Comparison of ENCODE assay signal across 15 cellular contexts in the genomic region with DNA sequence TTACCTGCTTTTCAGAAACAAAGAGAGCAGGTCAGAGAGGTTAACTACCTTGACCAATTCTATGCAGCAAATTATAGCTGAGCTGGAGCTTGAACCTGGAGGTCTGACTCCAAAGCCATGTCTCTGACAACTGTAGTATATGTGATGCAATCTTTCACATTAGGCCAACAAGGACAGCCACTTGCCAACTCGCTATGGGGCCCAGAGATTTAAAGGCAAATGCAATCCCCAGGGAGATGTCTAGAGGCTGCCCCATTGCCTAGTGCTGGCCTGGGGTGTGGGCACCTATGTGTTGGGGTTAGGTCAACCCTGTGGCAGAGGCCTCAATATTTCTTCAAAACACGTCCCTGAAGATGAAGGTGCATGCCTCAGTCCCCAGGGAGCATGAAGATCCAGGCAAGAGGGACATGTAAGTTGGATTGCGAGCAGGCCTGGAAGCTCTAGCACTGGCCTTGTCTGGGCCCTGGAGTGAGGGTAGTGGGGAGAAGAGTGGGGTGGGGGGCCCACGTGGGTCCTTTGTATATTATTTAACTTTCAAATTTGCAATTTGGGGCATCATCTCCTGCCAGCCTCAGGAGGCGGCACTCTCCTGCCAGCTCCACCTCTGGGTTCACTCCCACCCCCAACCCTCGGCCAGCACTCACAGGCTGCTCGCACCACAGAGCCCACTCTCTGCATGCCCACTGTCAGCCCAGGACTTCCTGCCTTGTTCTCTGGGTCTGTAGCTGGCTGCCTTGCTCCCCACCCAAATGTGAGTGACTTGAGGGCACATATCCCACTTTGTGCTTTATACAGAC.
A peak's percentile ranks its signal among the peaks of the same experiment; 100 is the strongest.
DNase-seq lines count a peak whose midpoint lies in the region; ATAC-seq, FAIRE-seq and TF ChIP-seq lines count a peak whose summit lies in the region.
"Had no signal": no experiment of that assay in that cellular context is flagged by ENCODE, and none has a peak within 500 bp of the region (broad histone marks: within the 10 kb centered on the region; RNA-seq: fewer than 3 reads in every experiment).

No MANE protein-coding gene starts in this region.

- H3K79me1 ChIP-seq in H1 (ENCODE audit: low read depth, low read length) = no peaks in the 10 kb centered on the region

- no peaks in the 10 kb centered on the region for H3K9me3 ChIP-seq in H1 (ENCODE audit: insufficient read depth in 2 of 2, low read depth in 1 of 2, low read length in 1 of 2)
- H3K9me3 ChIP-seq: prostate gland had no signal

- ATAC-seq in omental fat pad (ENCODE audit: low FRiP score) (peak; percentile 1), GM18858 (IDR thresholded peaks at IDR 0.05; ENCODE audit: unreplicated experiment) (no peak), HG03045 (IDR thresholded peaks at IDR 0.05; ENCODE audit: unreplicated experiment) (no peak)
- ATAC-seq in activated CD4-positive, alpha-beta T cell treated with anti-CD3 and anti-CD28 coated beads for 36 hours = no peak

- CTCF ChIA-PET in H1 (lab: Charles Lee; ENCODE audit: partially characterized antibody) = interaction anchor here (1.3 to 5.0 kb wide), 3 partner anchors 14 to 105 kb away, joined by 3 to 56 read pairs (median 3); no protein-coding TSS in a partner anchor
- CTCF ChIA-PET in activated CD4-positive, alpha-beta T cell treated with anti-CD3 and anti-CD28 coated beads for 36 hours (lab: Charles Lee) = no interaction called here

- peaks cover 0 to under 1% (median 0%) of the 10 kb centered on the region in 4 experiments; a peak in 1 of 7 replicates for H3K27me3 ChIP-seq in H1 (replicated peaks in 1 of 4; ENCODE audit: control insufficient read depth in 3 of 4, extremely low read depth in 1 of 4, insufficient read depth in 3 of 4, low read length in 3 of 4)

- H4K8ac ChIP-seq in H1 (ENCODE audit: extremely low read depth, insufficient read depth, low read length) = no peak overlapping the region

- TF ChIP-seq RAD21 in H1 (IDR thresholded peaks at IDR 0.05 in 1 of 2, conservative IDR thresholded peaks at IDR 0.05 in 1 of 2; ENCODE audit: low read depth in 2 of 2, low read length in 2 of 2) = no peak

- H3K4me3 ChIP-seq in NB4 (ENCODE audit: low read depth, low read length) (no peak overlapping the region), H1 (ENCODE audit: extremely low read depth in 1 of 4, insufficient read depth in 2 of 4, low read depth in 3 of 4, low read length in 4 of 4) (no peak overlapping the region)
- H3K4me3 ChIP-seq: prostate gland had no signal

- WGBS in H1 (ENCODE audit: extremely low coverage in 1 of 2, insufficient coverage in 1 of 2, insufficient read length in 1 of 2, insufficient replicate concordance in 2 of 2, low coverage in 1 of 2, low lambda C conversion rate in 2 of 2, missing lambda C conversion rate in 1 of 2), 2 experiments = 79% methylated on average over 7 of the region's 7 CpGs; no CpG with 5 or more reads in 1 of the 2 experiments

- no peaks in the 10 kb centered on the region for H3K9me3 Mint-ChIP-seq in activated CD4-positive, alpha-beta T cell treated with anti-CD3 and anti-CD28 coated beads for 36 hours (ENCODE audit: low read depth)
- H3K9me3 Mint-ChIP-seq: activated CD4-positive, alpha-beta memory T cell treated with anti-CD3 and anti-CD28 coated beads for 36 hours had no signal

- H3K27me3 Mint-ChIP-seq in activated CD4-positive, alpha-beta T cell treated with anti-CD3 and anti-CD28 coated beads for 36 hours = peaks cover 21% of the 10 kb centered on the region

- H4K20me1 ChIP-seq in H1 (replicated peaks in 1 of 2; ENCODE audit: control insufficient read depth in 1 of 2, insufficient read depth in 2 of 2, low read length in 2 of 2) = no peaks in the 10 kb centered on the region

- H3K27ac ChIP-seq in H1 (ENCODE audit: low read depth, low read length) = no peak overlapping the region
- H3K27ac ChIP-seq: prostate gland had no signal

- H3K9ac ChIP-seq in H1 (replicated peaks in 1 of 4; ENCODE audit: extremely low read depth in 1 of 4, low read depth in 3 of 4, low read length in 3 of 4) = no peak overlapping the region

- H3K14ac ChIP-seq in H1 (ENCODE audit: insufficient read length) = no peak overlapping the region

- H2BK12ac ChIP-seq in H1 (ENCODE audit: low read depth, low read length) = peak overlapping the region; percentile 42; the same call in 1 of the 2 replicates

- no peak overlapping the region for H2BK20ac ChIP-seq in H1 (ENCODE audit: low read length)

- TF ChIP-seq POLR2A in GM18526 (IDR thresholded peaks at IDR 0.05; ENCODE audit: extremely low read depth, insufficient read length) (peak; percentile 0), NB4 (IDR thresholded peaks at IDR 0.05; ENCODE audit: extremely low read depth, insufficient read length) (no peak), H1 (IDR thresholded peaks at IDR 0.05; ENCODE audit: control extremely low read depth in 1 of 2, low read depth in 2 of 2, low read length in 2 of 2) (no peak)

- H3K27ac Mint-ChIP-seq in activated CD4-positive, alpha-beta T cell treated with anti-CD3 and anti-CD28 coated beads for 36 hours = no peak overlapping the region
- H3K27ac Mint-ChIP-seq: activated CD4-positive, alpha-beta memory T cell treated with anti-CD3 and anti-CD28 coated beads for 36 hours had no signal

- DNase-seq in NB4 (ENCODE audit: low read depth) = peak; percentile 21
- DNase-seq in H1 (ENCODE audit: low read depth in 1 of 2, low spot score in 2 of 2) = no peak
- DNase-seq in omental fat pad (ENCODE audit: low spot score) = no peak
- no peak for DNase-seq in activated CD4-positive, alpha-beta T cell treated with anti-CD3 and anti-CD28 coated beads for 36 hours
- DNase-seq in NCI-H526 (lab: John Stamatoyannopoulos, UW) = no peak
- DNase-seq: activated CD4-positive, alpha-beta memory T cell treated with anti-CD3 and anti-CD28 coated beads for 36 hours; DND-41; erythroblast; stimulated activated CD4-positive, alpha-beta T cell treated with anti-CD3 and anti-CD28 coated beads, Interleukin-4, amount 100 ng/mL, for 24 hours; stimulated activated naive CD4-positive, alpha-beta T cell treated with Interleukin-2 at 50 U/mL for 16 hours; T-helper 2 cell had no signal

- H3K36me3 ChIP-seq in H1 (ENCODE audit: control insufficient read depth in 2 of 4, insufficient read depth in 4 of 4, low read length in 3 of 4) = no peaks in the 10 kb centered on the region
- H3K36me3 ChIP-seq: prostate gland had no signal

- H3K23ac ChIP-seq in H1 (ENCODE audit: insufficient read length) = no peak overlapping the region

- no peak overlapping the region for H4K5ac ChIP-seq in H1 (ENCODE audit: insufficient read length, low read depth, low read length)

- H3K36me3 Mint-ChIP-seq in activated CD4-positive, alpha-beta T cell treated with anti-CD3 and anti-CD28 coated beads for 36 hours (ENCODE audit: low read depth) = no peaks in the 10 kb centered on the region
- H3K36me3 Mint-ChIP-seq: activated CD4-positive, alpha-beta memory T cell treated with anti-CD3 and anti-CD28 coated beads for 36 hours had no signal

- H3K23me2 ChIP-seq in H1 (ENCODE audit: low read depth, low read length) = no peaks in the 10 kb centered on the region

- no peak overlapping the region for H3K4ac ChIP-seq in H1 (replicated peaks; ENCODE audit: insufficient read length, low read depth, low read length)

- no peaks in the 10 kb centered on the region for H3K4me1 Mint-ChIP-seq in activated CD4-positive, alpha-beta T cell treated with anti-CD3 and anti-CD28 coated beads for 36 hours

- intact Hi-C loops in activated CD4-positive, alpha-beta T cell treated with anti-CD3 and anti-CD28 coated beads for 36 hours (cut with DNase I, micrococcal nuclease) = no loop called here

- no peak for TF ChIP-seq EP300 in H1 (IDR thresholded peaks at IDR 0.05; ENCODE audit: borderline replicate concordance in 1 of 2, low read depth in 2 of 2, low read length in 2 of 2)

- no peaks in the 10 kb centered on the region for H3K79me2 ChIP-seq in H1 (ENCODE audit: control insufficient read depth in 1 of 2, insufficient read depth in 2 of 2, low read length in 2 of 2)

- no peak overlapping the region for H3K56ac ChIP-seq in H1 (replicated peaks; ENCODE audit: insufficient read length, low read depth, low read length)

- H2BK5ac ChIP-seq in H1 (ENCODE audit: low read depth, low read length) = peak overlapping the region; percentile 8; the same call in 1 of the 2 replicates

- H3K18ac ChIP-seq in H1 (ENCODE audit: extremely low read depth, low read length) = no peak overlapping the region

- H2AK5ac ChIP-seq in H1 (ENCODE audit: low read depth, low read length) = no peak overlapping the region; the same call in 1 of the 2 replicates

- H3K4me2 ChIP-seq in H1 (ENCODE audit: insufficient read depth in 1 of 2, low read depth in 2 of 2, low read length in 2 of 2) = no peak overlapping the region

- H4K91ac ChIP-seq in H1 (replicated peaks; ENCODE audit: insufficient read length, low read length) = peak overlapping the region; percentile 9

- H2AFZ ChIP-seq in H1 (ENCODE audit: low read length) = no peak overlapping the region

- no peak overlapping the region for H2BK120ac ChIP-seq in H1 (replicated peaks; ENCODE audit: low read depth, low read length)

- H3K4me1 ChIP-seq in H1 (replicated peaks in 1 of 4; ENCODE audit: control insufficient read depth in 3 of 4, insufficient read depth in 4 of 4, low read length in 3 of 4) = peaks cover 10 to 25% (median 16%) of the 10 kb centered on the region in 4 experiments
- H3K4me1 ChIP-seq: prostate gland had no signal

- POLR2A ChIA-PET in H1 (lab: Charles Lee; ENCODE audit: partially characterized antibody) = no interaction called here
- POLR2A ChIA-PET in activated CD4-positive, alpha-beta T cell treated with anti-CD3 and anti-CD28 coated beads for 36 hours (lab: Charles Lee) = no interaction called here

- TF ChIP-seq CTCF in NB4 (IDR thresholded peaks at IDR 0.05; ENCODE audit: low read depth, low read length) (no peak), H1 (IDR thresholded peaks at IDR 0.05; ENCODE audit: control extremely low read depth in 1 of 3, insufficient read depth in 1 of 3, low read depth in 1 of 3, low read length in 3 of 3) (no peak), omental fat pad (IDR thresholded peaks at IDR 0.05) (no peak)

- H2BK15ac ChIP-seq in H1 (ENCODE audit: low read length) = 0 out of 2 replicates have a peak overlapping the region, but pooled peaks have one; percentile 36

- FAIRE-seq in H1 (lab: Jason Lieb, UNC) = no peak

- H3K4me3 Mint-ChIP-seq in activated CD4-positive, alpha-beta T cell treated with anti-CD3 and anti-CD28 coated beads for 36 hours = no peak overlapping the region
- H3K4me3 Mint-ChIP-seq: activated CD4-positive, alpha-beta memory T cell treated with anti-CD3 and anti-CD28 coated beads for 36 hours had no signal

TF ChIP-seq in H1, 55 proteins besides CTCF, POLR2A, EP300 and RAD21 (continues in another document):
- TF ChIP-seq CREB1 (IDR thresholded peaks at IDR 0.05) (no peak), BRCA1 (IDR thresholded peaks at IDR 0.05; ENCODE audit: low read depth, low read length) (no peak), SAP30 (IDR thresholded peaks at IDR 0.05; ENCODE audit: insufficient read depth, insufficient replicate concordance, low read length) (no peak), GABPA (IDR thresholded peaks at IDR 0.05; ENCODE audit: borderline replicate concordance, insufficient read depth, low read length) (no peak), RFX5 (IDR thresholded peaks at IDR 0.05; ENCODE audit: borderline replicate concordance, low read depth, low read length) (no peak), YY1 (IDR thresholded peaks at IDR 0.05; ENCODE audit: low read depth, low read length) (no peak), SP4 (IDR thresholded peaks at IDR 0.05; ENCODE audit: low read length) (no peak)
